Comparison of ENCODE assay signal across 4 cellular contexts in the genomic region with DNA sequence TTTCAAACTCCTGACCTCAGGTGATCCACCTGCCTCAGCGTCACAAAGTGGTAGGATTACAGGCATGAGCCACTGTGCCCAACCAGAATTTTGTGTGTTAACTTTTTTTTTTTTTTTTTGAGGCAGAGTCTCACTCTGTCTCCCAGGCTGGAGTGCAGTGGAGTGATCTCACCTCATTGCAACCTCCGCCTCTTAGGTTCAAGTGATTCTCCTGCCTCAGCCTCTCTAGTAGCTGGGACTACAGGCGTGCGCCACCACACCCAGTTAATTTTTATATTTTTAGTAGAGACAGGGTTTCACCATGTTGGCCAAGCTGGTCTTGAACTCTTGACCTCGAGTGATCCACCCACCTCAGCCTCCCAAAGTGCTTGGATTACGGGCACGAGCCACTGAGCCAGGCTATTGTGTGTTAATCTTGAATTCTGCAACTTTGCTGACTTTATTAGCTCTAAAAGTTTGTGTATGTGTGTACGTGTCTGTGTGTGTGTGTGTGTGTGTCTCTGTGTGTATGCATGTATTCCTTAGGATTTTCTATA. TPM values are rescaled to one million over a fixed set of nuclear protein-coding genes. Genes with fewer than 3 reads are reported as not detected.
"Had no signal": no experiment of that assay in that cellular context is flagged by ENCODE, and none has a peak within 500 bp of the region (broad histone marks: within the 10 kb centered on the region; RNA-seq: fewer than 3 reads in every experiment).

No MANE protein-coding gene starts in this region.

RNA-seq across cellular contexts. Expression of a gene that starts 33.8 kb away (rescaled TPM):
- total RNA-seq: endothelial cell of umbilical vein, foreskin keratinocyte, renal cortical epithelial cell had no signal
- polyA plus RNA-seq: neural cell had no signal
